ENCODE assay signal across 8 cellular contexts in the genomic region with DNA sequence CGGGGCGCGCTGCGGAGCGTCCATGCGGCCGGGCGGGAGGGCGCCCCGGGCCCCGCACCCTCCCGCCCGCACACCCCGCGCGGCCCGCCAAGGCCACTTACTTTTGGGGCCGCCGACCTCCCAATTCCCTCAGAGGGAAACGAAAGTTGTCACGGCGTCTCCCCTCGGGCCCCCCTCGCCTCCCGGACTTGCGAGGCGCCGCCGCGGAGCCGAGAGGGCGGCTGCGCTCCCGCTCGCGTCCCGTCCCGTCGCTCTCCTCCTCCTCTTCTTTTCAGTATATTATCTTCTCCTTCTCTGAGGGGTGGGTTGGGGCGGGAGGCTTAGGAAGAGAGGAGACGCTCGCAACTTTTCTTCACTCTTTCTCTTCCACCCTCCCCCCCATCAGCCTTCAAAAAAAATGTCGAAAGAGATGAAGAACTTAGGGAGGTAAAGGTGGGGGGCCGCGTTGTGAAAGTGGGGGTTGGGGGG. TPM values are rescaled to one million over a fixed set of nuclear protein-coding genes. Genes with fewer than 3 reads are reported as not detected.
A peak's percentile ranks its signal among the peaks of the same experiment; 100 is the strongest.
DNase-seq lines count a peak whose midpoint lies in the region; ATAC-seq and TF ChIP-seq lines count a peak whose summit lies in the region.

No MANE protein-coding gene starts in this region.

- H3K27ac ChIP-seq in esophagus muscularis mucosa (replicated peaks in 1 of 4) = peak overlapping the region; percentile 100
- H3K27ac ChIP-seq in vagina = peak overlapping the region; percentile 100

- no peaks in the 10 kb centered on the region for H3K9me3 ChIP-seq in MG63
- H3K9me3 ChIP-seq in esophagus muscularis mucosa = no peaks in the 10 kb centered on the region
- no peaks in the 10 kb centered on the region for H3K9me3 ChIP-seq in vagina

- POLR2A ChIA-PET in GM10248 (lab: Yijun Ruan, JAX) = interaction anchor here (1.0 kb wide), 1 partner anchor 56 kb away, joined by 3 read pairs; no protein-coding TSS in a partner anchor
- POLR2A ChIA-PET in naive thymus-derived CD8-positive, alpha-beta T cell (lab: Charles Lee) = interaction anchor here (1.0 to 3.9 kb wide), 16 partner anchors 11 to 205 kb away, joined by 3 to 18 read pairs (median 6); partner anchors contain the start of genes BORCS5, CDKN1B and GPR19

- TF ChIP-seq POLR2A in esophagus muscularis mucosa (IDR thresholded peaks at IDR 0.05; ENCODE audit: low read depth) = no peak
- TF ChIP-seq POLR2A in vagina (IDR thresholded peaks at IDR 0.05) = no peak

- intact Hi-C loops in esophagus muscularis mucosa (cut with DNase I) = loop anchor here (5.0 kb wide), 5 partner anchors 50 to 160 kb away; partner anchors contain the start of genes CDKN1B and CREBL2
- intact Hi-C loops in vagina (cut with DNase I) = loop anchor here (2.0 to 10.0 kb wide), 3 partner anchors 50 to 167 kb away; no protein-coding TSS in a partner anchor

- H3K4me1 ChIP-seq in esophagus muscularis mucosa (peaks cover 16 to 44% (median 41%) of the 10 kb centered on the region in 4 donors), vagina (peaks cover 31% of the 10 kb centered on the region)

- peaks cover 0 to 3% (median 0%) of the 10 kb centered on the region in 3 donors for H3K36me3 Mint-ChIP-seq in naive thymus-derived CD8-positive, alpha-beta T cell

- peaks cover 12 to 40% (median 31%) of the 10 kb centered on the region in 4 donors for H3K4me1 Mint-ChIP-seq in naive thymus-derived CD8-positive, alpha-beta T cell

- CTCF ChIA-PET in GM10248 (lab: Yijun Ruan, JAX) = interaction anchor here (1.3 to 2.8 kb wide), 6 partner anchors 7 to 45 kb away, joined by 3 to 30 read pairs (median 13); no protein-coding TSS in a partner anchor

- H3K4me3 ChIP-seq in MG63 (peak overlapping the region; percentile 60), esophagus muscularis mucosa (peak overlapping the region; percentile 90 to 96 (median 94)), vagina (peak overlapping the region; percentile 89 to 99)

- peaks cover 0 to 5% (median 0%) of the 10 kb centered on the region in 9 donors for H3K9me3 Mint-ChIP-seq in naive thymus-derived CD8-positive, alpha-beta T cell

- H3K27me3 Mint-ChIP-seq in naive thymus-derived CD8-positive, alpha-beta T cell = no peaks in the 10 kb centered on the region

- peak overlapping the region; percentile 80 to 94 (median 89) for H3K4me3 Mint-ChIP-seq in naive thymus-derived CD8-positive, alpha-beta T cell

- peak; percentile 30 for DNase-seq in GM10248 (ENCODE audit: extremely low spot score)
- peak; percentile 26 for DNase-seq in MG63
- DNase-seq in activated T-cell treated with anti-CD3 and anti-CD28 coated beads, Interleukin-2, amount 50 U/mL, for 1 hour = peak; percentile 59
- no peak for DNase-seq in esophagus muscularis mucosa (ENCODE audit: extremely low spot score)
- peak in 5 of 10 donors; percentile 19 to 72 (median 37) for DNase-seq in naive thymus-derived CD8-positive, alpha-beta T cell
- no peak for DNase-seq in vagina (ENCODE audit: extremely low spot score in 2 of 2)
- no peak for DNase-seq in effector CD8-positive, alpha-beta T cell (lab: John Stamatoyannopoulos, UW)
- DNase-seq in DMS153 (lab: John Stamatoyannopoulos, UW) = no peak

- no peak for TF ChIP-seq CTCF in GM10248 (IDR thresholded peaks at IDR 0.05; ENCODE audit: control extremely low read depth, extremely low read depth, low read depth, missing control alignments)
- TF ChIP-seq CTCF in esophagus muscularis mucosa (IDR thresholded peaks at IDR 0.05) = no peak
- no peak for TF ChIP-seq CTCF in vagina (IDR thresholded peaks at IDR 0.05)

- H3K27me3 ChIP-seq in MG63 (no peaks in the 10 kb centered on the region), esophagus muscularis mucosa (no peaks in the 10 kb centered on the region), vagina (no peaks in the 10 kb centered on the region)

- ATAC-seq in naive thymus-derived CD8-positive, alpha-beta T cell = peak in 1 of 2 donors; percentile 5

- peak overlapping the region; percentile 92 to 99 (median 96) for H3K27ac Mint-ChIP-seq in naive thymus-derived CD8-positive, alpha-beta T cell

- H3K36me3 ChIP-seq in MG63 (no peaks in the 10 kb centered on the region), esophagus muscularis mucosa (no peaks in the 10 kb centered on the region), vagina (no peaks in the 10 kb centered on the region)

- TF ChIP-seq EP300 in esophagus muscularis mucosa (IDR thresholded peaks at IDR 0.05) = no peak

- WGBS in esophagus muscularis mucosa = 0% methylated on average over 5 of the region's 45 CpGs

RNA-seq across cellular contexts. Expression of gene DUSP16, which starts 0.6 kb away (rescaled TPM):
- total RNA-seq in MG63 (2014; rRNA removed; shearing (Covaris generic); ENCODE audit: low replicate concordance) = 8.3 and 11.5 TPM in 2 replicates
- 10 to 100 TPM in 3 of 4 donors, 1 to 10 TPM in 1; 10.0 to 17.0 (median 13.9) TPM for total RNA-seq in esophagus muscularis mucosa
- total RNA-seq in naive thymus-derived CD8-positive, alpha-beta T cell = 10 to 100 TPM; 27.0 to 30.4 TPM
- polyA plus RNA-seq in naive thymus-derived CD8-positive, alpha-beta T cell = 1 to 10 TPM; 4.5 to 4.7 (median 4.6) TPM
- total RNA-seq in vagina = 30.9 TPM

RNA-seq across cellular contexts. Expression of gene CREBL2, which starts 49.6 kb away (rescaled TPM):
- 13.0 and 17.7 TPM in 2 replicates for total RNA-seq in MG63 (2014; rRNA removed; shearing (Covaris generic); ENCODE audit: low replicate concordance)
- total RNA-seq in esophagus muscularis mucosa (10 to 100 TPM; 33.0 to 53.5 (median 45.9) TPM), vagina (29.0 TPM)
- total RNA-seq in naive thymus-derived CD8-positive, alpha-beta T cell = 10 to 100 TPM; 35.1 to 35.5 TPM
- 10 to 100 TPM; 36.5 to 46.8 (median 44.7) TPM for polyA plus RNA-seq in naive thymus-derived CD8-positive, alpha-beta T cell

Comparison
In these comparisons a context has a peak if more than half of its experiments do, and no peak if none do; other contexts are left out.
1. DNase-seq: peak in GM10248 (single experiment), MG63 (single experiment) and activated T-cell treated with anti-CD3 and anti-CD28 coated beads, Interleukin-2, amount 50 U/mL, for 1 hour (single experiment); none in esophagus muscularis mucosa (single experiment), vagina (0 of 2), effector CD8-positive, alpha-beta T cell (single experiment) and DMS153 (single experiment).
2. Peak in every context shown above with its lines, with median percentiles within 50 percentile points of each other: H3K4me3 ChIP-seq.